9 cellular contexts compared by ENCODE assay signal in genomic region chr3:35722902-35723301, GRCh38.
"Had no signal": no experiment of that assay in that cellular context is flagged by ENCODE, and none has a peak within 500 bp of the region (broad histone marks: within the 10 kb centered on the region; RNA-seq: fewer than 3 reads in every experiment).

No MANE protein-coding gene starts in this region.

- H3K4me1 ChIP-seq: HAP-1 had no signal

- H3K9me3 ChIP-seq: HAP-1 had no signal

- ATAC-seq: HCT116, HepG2 had no signal

- H2AFZ ChIP-seq: GM23248 had no signal

- H3K4me3 ChIP-seq: GM23248, HAP-1 had no signal

- H3K36me3 ChIP-seq: HAP-1 had no signal

- H3K27ac ChIP-seq: GM23248, HL-60 had no signal

- DNase-seq: GM23248, GOT3, H7, HFFc6, KBM-7 had no signal

- H3K9ac ChIP-seq: GM23248 had no signal
